ENCODE assay signal across 21 cellular contexts in genomic region chr14:104874571-104875411, GRCh38. TPM values are rescaled to one million over a fixed set of nuclear protein-coding genes. Genes with fewer than 3 reads are reported as not detected.
DNase-seq lines count a peak whose midpoint lies in the region; ATAC-seq, FAIRE-seq and TF ChIP-seq lines count a peak whose summit lies in the region.
"Had no signal": no experiment of that assay in that cellular context is flagged by ENCODE, and none has a peak within 500 bp of the region (broad histone marks: within the 10 kb centered on the region; RNA-seq: fewer than 3 reads in every experiment).

No MANE protein-coding gene starts in this region.

- CTCF ChIA-PET in RWPE1 (lab: Yijun Ruan, JAX) = no interaction called here
- CTCF ChIA-PET in HepG2 (lab: Yijun Ruan, JAX; ENCODE audit: low intra/inter-chr PET ratio, low total read pairs) = no interaction called here

- POLR2A ChIA-PET in RWPE1 (lab: Yijun Ruan, JAX; ENCODE audit: low non-redundant PET) (interaction anchor here (0.6 to 0.9 kb wide), 2 partner anchors 62 to 96 kb away, joined by 3 to 4 read pairs; no protein-coding TSS in a partner anchor), HepG2 (lab: Yijun Ruan, JAX) (no interaction called here)

- TF ChIP-seq EP300 in HepG2 (IDR thresholded peaks at IDR 0.05; ENCODE audit: low read depth in 2 of 2, low read length in 2 of 2) (no peak), HepG2 (CRISPR knock-in tag; IDR thresholded peaks at IDR 0.05; ENCODE audit: borderline replicate concordance) (no peak)

- no peak for TF ChIP-seq RAD21 in HepG2 (CRISPR knock-in tag; IDR thresholded peaks at IDR 0.05)

- H4K20me1 ChIP-seq in HepG2 (ENCODE audit: insufficient read depth, low read length) = peaks cover 5% of the 10 kb centered on the region; the same call in 1 of the 2 replicates

- no peak for TF ChIP-seq POLR2A in HepG2 (IDR thresholded peaks at IDR 0.05; ENCODE audit: insufficient read depth in 1 of 2, low read depth in 2 of 2, low read length in 2 of 2)

- H3K79me2 ChIP-seq in HepG2 (ENCODE audit: insufficient read depth, low read length) = peaks cover 2% of the 10 kb centered on the region

- H3K4me1 ChIP-seq in right cardiac atrium (ENCODE audit: control insufficient read depth, insufficient read depth, low read length) (no peaks in the 10 kb centered on the region), HepG2 (ENCODE audit: insufficient read depth, low read length) (no peaks in the 10 kb centered on the region)

- in situ Hi-C loops in HepG2 (cut with HindIII; ENCODE audit: extremely low pct_ligation_motif_present, low pct_unique_long_range_greater_than_20kb) (no loop called here), KBM-7 (cut with MboI; ENCODE audit: low pct_unique_long_range_greater_than_20kb, low sequenced_read_pairs) (no loop called here)

- no peak for FAIRE-seq in HepG2 (lab: Jason Lieb, UNC)
- FAIRE-seq: D721Med had no signal

- no peak overlapping the region for H2AFZ ChIP-seq in HepG2 (ENCODE audit: low read length)

- DNase-seq in right cardiac atrium (peak; percentile 13 to 51 (median 50)), left cardiac atrium (no peak), RWPE1 (ENCODE audit: low spot score) (no peak), HepG2 (ENCODE audit: low spot score) (no peak), KBM-7 (no peak), NCI-H2029 treated with DMSO at 0.1 percent for 48 hours (lab: John Stamatoyannopoulos, UW) (no peak)
- DNase-seq: ACHN; DND-41; GDM1; NCI-H1092; NCI-H2107; NCI-H345; NCI-H526 treated with DMSO at 0.1 percent for 48 hours; NK-92 treated with Interleukin-12 subunit alpha and Interleukin-12 subunit beta, amount 100 ng/mL, for 24 hours; OCI-M1 had no signal

- ATAC-seq in right cardiac atrium (no peak), left cardiac atrium (no peak), HepG2 (no peak), GM21576 (IDR thresholded peaks at IDR 0.05; ENCODE audit: unreplicated experiment) (no peak)
- ATAC-seq: CD8-positive, alpha-beta T cell had no signal

- no peaks in the 10 kb centered on the region for H3K27me3 ChIP-seq in right cardiac atrium (ENCODE audit: control insufficient read depth, insufficient read depth)
- H3K27me3 ChIP-seq in HepG2 (ENCODE audit: control insufficient read depth in 1 of 2, insufficient read depth in 2 of 2, low read length in 2 of 2) = no peaks in the 10 kb centered on the region

- intact Hi-C loops in right cardiac atrium (cut with DNase I) = no loop called here
- intact Hi-C loops in left cardiac atrium (cut with DNase I) = no loop called here
- intact Hi-C loops in HepG2 (cut with micrococcal nuclease; ENCODE audit: unreplicated experiment) = no loop called here

- H3K36me3 ChIP-seq in HepG2 (replicated peaks in 1 of 2; ENCODE audit: control insufficient read depth in 1 of 2, insufficient read depth in 2 of 2, low read length in 2 of 2) = peaks cover 2 to 16% of the 10 kb centered on the region in 2 experiments; a peak in 4 of 5 replicates

- no TSS peak for BruUV-seq in HepG2 (replicated peaks; lab: Mats Ljungman, UMichigan)

- no peaks in the 10 kb centered on the region for H3K9me3 ChIP-seq in right cardiac atrium (ENCODE audit: control insufficient read depth, low read length)
- H3K9me3 ChIP-seq in HepG2 (ENCODE audit: low read length) = no peaks in the 10 kb centered on the region

- 86% methylated on average over 16 of the region's 16 CpGs for WGBS in right cardiac atrium
- 93% methylated on average over 5 of the region's 16 CpGs for WGBS in HepG2 (ENCODE audit: low lambda C conversion rate)

- H3K4me3 ChIP-seq in right cardiac atrium (ENCODE audit: low read length) (no peak overlapping the region), HepG2 (replicated peaks in 1 of 3; ENCODE audit: insufficient read depth in 1 of 3, low read depth in 2 of 3, low read length in 3 of 3) (no peak overlapping the region)

- H3K27ac ChIP-seq in right cardiac atrium (ENCODE audit: low read length) (no peak overlapping the region), RWPE1 (peak overlapping the region; percentile 86), HepG2 (ENCODE audit: extremely low read length, insufficient read depth, low read length) (no peak overlapping the region)
- H3K27ac ChIP-seq: KMS-11 had no signal

- H3K4me2 ChIP-seq in HepG2 (ENCODE audit: low read depth, low read length) = no peak overlapping the region
- H3K4me2 ChIP-seq: KMS-11 had no signal

- no peak overlapping the region for H3K9ac ChIP-seq in HepG2 (ENCODE audit: insufficient read depth, low read depth, low read length)
- H3K9ac ChIP-seq: KMS-11 had no signal

- TF ChIP-seq CTCF in RWPE1 (conservative IDR thresholded peaks at IDR 0.05; ENCODE audit: low read depth) (no peak), HepG2 (CRISPR knock-in tag; IDR thresholded peaks at IDR 0.05) (no peak)

TF ChIP-seq in HepG2, 621 proteins besides CTCF, POLR2A, EP300 and RAD21:
- TF ChIP-seq ZBTB20 (CRISPR knock-in tag; IDR thresholded peaks at IDR 0.05; ENCODE audit: borderline replicate concordance, low read depth) (no peak), ZNF263 (CRISPR knock-in tag; IDR thresholded peaks at IDR 0.05) (peak; percentile 81)

RNA-seq across cellular contexts. Expression of gene CEP170B, which starts 9.7 kb away (rescaled TPM):
- total RNA-seq in right cardiac atrium (10 to 100 TPM; 10.4 to 19.1 (median 11.9) TPM), left cardiac atrium (10 to 100 TPM; 12.4 to 17.2 TPM), HepG2 (2016; rRNA removed; fragmentation: Illumina TruSeq; extraction: Trizol) (4.4 and 8.8 TPM in 2 replicates)
- polyA plus RNA-seq in right cardiac atrium (8.4 TPM), HepG2 (2011; rRNA removed) (4.3 and 6.2 TPM in 2 replicates)
- total RNA-seq in HepG2 (2016; cell fraction: cytosol; rRNA removed; fragmentation: Illumina TruSeq; extraction: Trizol; ENCODE audit: low read depth) = 1.9 and 3.8 TPM in 2 replicates
- 3.5 and 8.9 TPM in 2 replicates for total RNA-seq in HepG2 (2016; cell fraction: insoluble cytoplasmic fraction; rRNA removed; fragmentation: Illumina TruSeq; extraction: Trizol)
- 2.8 and 3.2 TPM in 2 replicates for total RNA-seq in HepG2 (2016; cell fraction: membrane; rRNA removed; fragmentation: Illumina TruSeq; extraction: Trizol)
- 7.2 and 8.8 TPM in 2 replicates for total RNA-seq in HepG2 (2016; cell fraction: nucleus; rRNA removed; fragmentation: Illumina TruSeq; extraction: Trizol)
- polyA plus RNA-seq in HepG2 (2011; cell fraction: cytosol; rRNA removed) = 3.5 and 4.9 TPM in 2 replicates
- 25.2 and 37.7 TPM in 2 replicates for polyA plus RNA-seq in HepG2 (2011; cell fraction: nucleus; rRNA removed)
- 7.4 and 10.5 TPM in 2 replicates for polyA plus RNA-seq in HepG2 (2012)
- 0.50 and 0.58 TPM in 2 replicates for polyA plus RNA-seq in HepG2 (2016; cell fraction: cytosol; fragmentation: Illumina TruSeq; extraction: Trizol; ENCODE audit: low read depth)
- polyA plus RNA-seq in HepG2 (2016; cell fraction: insoluble cytoplasmic fraction; fragmentation: Illumina TruSeq; extraction: Trizol; ENCODE audit: low read depth) = 4.9 and 7.1 TPM in 2 replicates
- 1.8 and 2.2 TPM in 2 replicates for polyA plus RNA-seq in HepG2 (2016; cell fraction: membrane; fragmentation: Illumina TruSeq; extraction: Trizol; ENCODE audit: low read depth)
- 43.8 and 50.2 TPM in 2 replicates for polyA plus RNA-seq in HepG2 (2016; cell fraction: nucleus; fragmentation: Illumina TruSeq; extraction: Trizol; ENCODE audit: insufficient read depth, low read depth)
- 6.4 and 7.9 TPM in 2 replicates for polyA minus RNA-seq in HepG2 (2011; rRNA and poly(A)+ RNA removed; ENCODE audit: low replicate concordance)
- polyA minus RNA-seq in HepG2 (2011; cell fraction: cytosol; rRNA and poly(A)+ RNA removed) = 4.6 and 7.0 TPM in 2 replicates
- polyA minus RNA-seq in HepG2 (2011; cell fraction: nucleus; rRNA and poly(A)+ RNA removed) = 4.1 and 5.7 TPM in 2 replicates

RNA-seq across cellular contexts. Expression of gene PLD4, which starts 49.9 kb away (rescaled TPM):
- under 1 TPM; 0.06 to 0.88 (median 0.20) TPM for total RNA-seq in right cardiac atrium
- 0.05 TPM for polyA plus RNA-seq in right cardiac atrium
- total RNA-seq in left cardiac atrium = under 1 TPM; 0.13 to 0.24 TPM
- not detected in 2 replicates for total RNA-seq in HepG2 (2016; rRNA removed; fragmentation: Illumina TruSeq; extraction: Trizol)
- not detected in 2 replicates for total RNA-seq in HepG2 (2016; cell fraction: cytosol; rRNA removed; fragmentation: Illumina TruSeq; extraction: Trizol; ENCODE audit: low read depth)
- total RNA-seq in HepG2 (2016; cell fraction: insoluble cytoplasmic fraction; rRNA removed; fragmentation: Illumina TruSeq; extraction: Trizol) = not detected in 2 replicates
- total RNA-seq in HepG2 (2016; cell fraction: membrane; rRNA removed; fragmentation: Illumina TruSeq; extraction: Trizol) = not detected in 2 replicates
- not detected in 2 replicates for total RNA-seq in HepG2 (2016; cell fraction: nucleus; rRNA removed; fragmentation: Illumina TruSeq; extraction: Trizol)
- not detected in 2 replicates for polyA plus RNA-seq in HepG2 (2011; rRNA removed)
- polyA plus RNA-seq in HepG2 (2011; cell fraction: cytosol; rRNA removed) = not detected in 2 replicates
- not detected in 2 replicates for polyA plus RNA-seq in HepG2 (2011; cell fraction: nucleus; rRNA removed)
- polyA plus RNA-seq in HepG2 (2012) = not detected in 2 replicates
- not detected in 2 replicates for polyA plus RNA-seq in HepG2 (2016; cell fraction: cytosol; fragmentation: Illumina TruSeq; extraction: Trizol; ENCODE audit: low read depth)
- polyA plus RNA-seq in HepG2 (2016; cell fraction: insoluble cytoplasmic fraction; fragmentation: Illumina TruSeq; extraction: Trizol; ENCODE audit: low read depth) = not detected in 2 replicates
- polyA plus RNA-seq in HepG2 (2016; cell fraction: membrane; fragmentation: Illumina TruSeq; extraction: Trizol; ENCODE audit: low read depth) = not detected in 2 replicates
- polyA plus RNA-seq in HepG2 (2016; cell fraction: nucleus; fragmentation: Illumina TruSeq; extraction: Trizol; ENCODE audit: insufficient read depth, low read depth) = not detected in 2 replicates
- polyA minus RNA-seq in HepG2 (2011; rRNA and poly(A)+ RNA removed; ENCODE audit: low replicate concordance) = 0.02 TPM in 1 of 2 replicates, not detected in the other
- not detected in 2 replicates for polyA minus RNA-seq in HepG2 (2011; cell fraction: cytosol; rRNA and poly(A)+ RNA removed)
- not detected in 2 replicates for polyA minus RNA-seq in HepG2 (2011; cell fraction: nucleus; rRNA and poly(A)+ RNA removed)
- total RNA-seq: H4, MCF 10A had no signal

Comparison
In these comparisons a context has a peak if more than half of its experiments do, and no peak if none do; other contexts are left out.
1. DNase-seq: peak in right cardiac atrium (3 of 3); none in left cardiac atrium (single experiment), RWPE1 (single experiment), HepG2 (single experiment), KBM-7 (single experiment) and NCI-H2029 treated with DMSO at 0.1 percent for 48 hours (single experiment).